In genomic region chr7:139341058-139341775, GRCh38 we compare ENCODE assay signal across 8 cellular contexts. TPM values are rescaled to one million over a fixed set of nuclear protein-coding genes. Genes with fewer than 3 reads are reported as not detected.
A peak's percentile ranks its signal among the peaks of the same experiment; 100 is the strongest.
DNase-seq lines count a peak whose midpoint lies in the region; ATAC-seq and TF ChIP-seq lines count a peak whose summit lies in the region.

Gene FMC1, plus strand, starts transcription at chr7:139341337. Its CDS starts 48 bp downstream, at chr7:139341385.

- no peak for TF ChIP-seq CTCF in activated CD8-positive, alpha-beta T cell treated with anti-CD3 and anti-CD28 coated beads for 36 hours (IDR thresholded peaks at IDR 0.05)

- H3K4me1 ChIP-seq in CD8-positive, alpha-beta memory T cell (ENCODE audit: insufficient read depth, low read length): peaks cover 24% of the 10 kb centered on the region
- peaks cover 5% of the 10 kb centered on the region for H3K4me1 ChIP-seq in ectodermal cell (ENCODE audit: control insufficient read depth, insufficient read depth, low read length)

- peak within 1 kb of the TSS; percentile 91 to 100 (median 98) for H3K4me3 Mint-ChIP-seq in CD8-positive, alpha-beta memory T cell
- H3K4me3 Mint-ChIP-seq in activated CD8-positive, alpha-beta T cell treated with anti-CD3 and anti-CD28 coated beads for 36 hours: peak within 1 kb of the TSS; percentile 82

- CTCF ChIA-PET in CD8-positive, alpha-beta memory T cell (lab: Charles Lee): no interaction called here
- CTCF ChIA-PET in activated CD8-positive, alpha-beta T cell treated with anti-CD3 and anti-CD28 coated beads for 36 hours (lab: Charles Lee): interaction anchor here (1.4 kb wide), 1 partner anchor 8 kb away, joined by 4 read pairs; no protein-coding TSS in a partner anchor

- H3K4me1 Mint-ChIP-seq in CD8-positive, alpha-beta memory T cell: peaks cover 25 to 45% (median 43%) of the 10 kb centered on the region in 3 donors
- peaks cover 24% of the 10 kb centered on the region for H3K4me1 Mint-ChIP-seq in activated CD8-positive, alpha-beta T cell treated with anti-CD3 and anti-CD28 coated beads for 36 hours (ENCODE audit: low read depth)

- WGBS in ectodermal cell, 2 experiments: 0% methylated on average over 54 of the region's 54 CpGs

- intact Hi-C loops in activated CD8-positive, alpha-beta T cell treated with anti-CD3 and anti-CD28 coated beads for 36 hours (cut with micrococcal nuclease): loop anchor here (5.0 to 10.0 kb wide), 2 partner anchors 234 to 326 kb away; partner anchors contain the start of gene ZC3HAV1

- H3K9me3 ChIP-seq in CD8-positive, alpha-beta memory T cell (ENCODE audit: low read length): peaks cover 6% of the 10 kb centered on the region
- peaks cover 3% of the 10 kb centered on the region for H3K9me3 ChIP-seq in ectodermal cell (ENCODE audit: control insufficient read depth, low read length)

- peaks cover 0 to 12% (median 6%) of the 10 kb centered on the region in 5 donors for H3K9me3 Mint-ChIP-seq in CD8-positive, alpha-beta memory T cell
- peaks cover 5% of the 10 kb centered on the region for H3K9me3 Mint-ChIP-seq in activated CD8-positive, alpha-beta T cell treated with anti-CD3 and anti-CD28 coated beads for 36 hours

- no peaks in the 10 kb centered on the region for H3K27me3 ChIP-seq in CD8-positive, alpha-beta memory T cell (ENCODE audit: insufficient read depth, low read length, poor library complexity, severe bottlenecking)
- peaks cover 7% of the 10 kb centered on the region for H3K27me3 ChIP-seq in ectodermal cell (ENCODE audit: control insufficient read depth, insufficient read depth, low read length, poor library complexity, severe bottlenecking)

- H3K27ac ChIP-seq in CD8-positive, alpha-beta memory T cell (ENCODE audit: low read depth, low read length): peak within 1 kb of the TSS; percentile 100
- peak within 1 kb of the TSS; percentile 100 for H3K27ac ChIP-seq in ectodermal cell (ENCODE audit: insufficient read depth, low read depth, low read length, poor library complexity, severe bottlenecking)

- peaks cover 0 to 25% (median 0%) of the 10 kb centered on the region in 3 donors for H3K36me3 Mint-ChIP-seq in CD8-positive, alpha-beta memory T cell
- peaks cover 26% of the 10 kb centered on the region for H3K36me3 Mint-ChIP-seq in activated CD8-positive, alpha-beta T cell treated with anti-CD3 and anti-CD28 coated beads for 36 hours (ENCODE audit: low read depth)

- peak within 1 kb of the TSS; percentile 99 to 100 (median 100) for H3K27ac Mint-ChIP-seq in CD8-positive, alpha-beta memory T cell
- peak within 1 kb of the TSS; percentile 99 for H3K27ac Mint-ChIP-seq in activated CD8-positive, alpha-beta T cell treated with anti-CD3 and anti-CD28 coated beads for 36 hours

- DNase-seq in CD8-positive, alpha-beta memory T cell: peak; percentile 74 to 89 (median 85)
- DNase-seq in NCI-H774 (lab: John Stamatoyannopoulos, UW): peak; percentile 83
- peak; percentile 95 for DNase-seq in activated CD8-positive, alpha-beta T cell treated with anti-CD3 and anti-CD28 coated beads for 36 hours
- peak; percentile 96 to 98 for DNase-seq in lung microvascular endothelial cell (ENCODE audit: low read depth in 2 of 2)
- DNase-seq in stimulated activated CD4-positive, alpha-beta T cell treated with anti-CD3 and anti-CD28 coated beads, TNF-alpha, amount 100 ng/mL, for 4 hours (ENCODE audit: low read depth in 3 of 3): peak; percentile 69 to 71 (median 70)

- H3K36me3 ChIP-seq in CD8-positive, alpha-beta memory T cell (ENCODE audit: insufficient read depth, low read length): no peaks in the 10 kb centered on the region
- H3K36me3 ChIP-seq in ectodermal cell (ENCODE audit: control insufficient read depth, insufficient read depth, low read length): no peaks in the 10 kb centered on the region

- ATAC-seq in GM19438 (IDR thresholded peaks at IDR 0.05; ENCODE audit: low read depth, unreplicated experiment) (peak; percentile 55), HG03571 (IDR thresholded peaks at IDR 0.05; ENCODE audit: unreplicated experiment) (peak; percentile 46)
- ATAC-seq in activated CD8-positive, alpha-beta T cell treated with anti-CD3 and anti-CD28 coated beads for 36 hours: peak; percentile 68

- H3K4me3 ChIP-seq in CD8-positive, alpha-beta memory T cell (ENCODE audit: low read length): peak within 1 kb of the TSS; percentile 97
- peak within 1 kb of the TSS; percentile 99 for H3K4me3 ChIP-seq in ectodermal cell (ENCODE audit: insufficient read depth, low read depth, low read length)

- peaks cover 5 to 16% of the 10 kb centered on the region in 2 donors for H3K27me3 Mint-ChIP-seq in CD8-positive, alpha-beta memory T cell
- peaks cover 3% of the 10 kb centered on the region for H3K27me3 Mint-ChIP-seq in activated CD8-positive, alpha-beta T cell treated with anti-CD3 and anti-CD28 coated beads for 36 hours

- POLR2A ChIA-PET in CD8-positive, alpha-beta memory T cell (lab: Charles Lee): interaction anchor here (0.6 to 2.6 kb wide), 3 partner anchors 19 to 244 kb away, joined by 3 to 67 read pairs (median 3); partner anchors contain the start of gene LUC7L2
- POLR2A ChIA-PET in activated CD8-positive, alpha-beta T cell treated with anti-CD3 and anti-CD28 coated beads for 36 hours (lab: Charles Lee): interaction anchor here (2.8 to 6.2 kb wide), 2 partner anchors 18 kb away, joined by 36 to 39 read pairs; partner anchors contain the start of gene LUC7L2

RNA-seq across cellular contexts. Expression of gene FMC1, which starts in this region (rescaled TPM):
- 10 to 100 TPM; 10.7 to 12.2 TPM for total RNA-seq in CD8-positive, alpha-beta memory T cell
- 46.4 TPM for polyA plus RNA-seq in CD8-positive, alpha-beta memory T cell
- total RNA-seq in activated CD8-positive, alpha-beta T cell treated with anti-CD3 and anti-CD28 coated beads for 36 hours: 10 to 100 TPM in 1 of 2 experiments, 1 to 10 TPM in 1; 9.9 to 12.6 TPM
- polyA plus RNA-seq in ectodermal cell (2013, experiment 1 of 4): 35.8 TPM
- polyA plus RNA-seq in ectodermal cell (2013, experiment 2 of 4): 31.9 TPM
- 41.5 TPM for polyA plus RNA-seq in ectodermal cell (2013, experiment 3 of 4)
- polyA plus RNA-seq in ectodermal cell (2013, experiment 4 of 4): 51.8 TPM
- total RNA-seq in lung microvascular endothelial cell: 11.3 and 13.1 TPM in 2 replicates

Comparison
In these comparisons a context has a peak if more than half of its experiments do, and no peak if none do; other contexts are left out.
1. Peak in every context shown above with its lines: DNase-seq, ATAC-seq, H3K4me3 ChIP-seq and H3K27ac ChIP-seq.